ENCODE assay signal across 23 cellular contexts in genomic region chr10:44314802-44315460, GRCh38.
"Had no signal": no experiment of that assay in that cellular context is flagged by ENCODE, and none has a peak within 500 bp of the region (broad histone marks: within the 10 kb centered on the region; RNA-seq: fewer than 3 reads in every experiment).

No MANE protein-coding gene starts in this region.

- H3K27ac Mint-ChIP-seq: nephron; stimulated activated effector memory CD8-positive, alpha-beta T cell treated with anti-CD3 and anti-CD28 coated beads, Interleukin-12 subunit alpha, Interleukin-12 subunit beta, amount 100 ng/mL, for 72 hours; stimulated activated naive CD8-positive, alpha-beta T cell treated with anti-CD3 and anti-CD28 coated beads, Interleukin-15, Interleukin-2, amounts not matched to agents 100 ng/mL and 50 ng/mL, for 24 hours had no signal

- H3K4me3 Mint-ChIP-seq: immature natural killer cell; naive thymus-derived CD8-positive, alpha-beta T cell; nephron; stimulated activated effector memory CD8-positive, alpha-beta T cell treated with anti-CD3 and anti-CD28 coated beads, Interleukin-12 subunit alpha, Interleukin-12 subunit beta, amount 100 ng/mL, for 72 hours; stimulated activated naive CD8-positive, alpha-beta T cell treated with anti-CD3 and anti-CD28 coated beads, Interleukin-15, Interleukin-2, amounts not matched to agents 100 ng/mL and 50 ng/mL, for 24 hours had no signal

- H3K36me3 Mint-ChIP-seq: naive thymus-derived CD8-positive, alpha-beta T cell; stimulated activated effector memory CD8-positive, alpha-beta T cell treated with anti-CD3 and anti-CD28 coated beads, Interleukin-12 subunit alpha, Interleukin-12 subunit beta, amount 100 ng/mL, for 72 hours had no signal

- ATAC-seq: left colon; left lung; lower lobe of right lung; naive thymus-derived CD8-positive, alpha-beta T cell; pancreas; right cardiac atrium; sciatic nerve; stimulated activated effector memory CD8-positive, alpha-beta T cell treated with anti-CD3 and anti-CD28 coated beads, Interleukin-12 subunit alpha, Interleukin-12 subunit beta, amount 100 ng/mL, for 72 hours; upper lobe of right lung had no signal

- DNase-seq: hippocampal formation; immature natural killer cell; kidney; left colon; left lung; lower lobe of right lung; mammary epithelial cell; mesenchymal stem cell; naive thymus-derived CD8-positive, alpha-beta T cell; pancreas; retina; right cardiac atrium; stimulated activated CD4-positive, alpha-beta T cell treated with anti-CD3 and anti-CD28 coated beads, Interleukin-12 subunit alpha, Interleukin-12 subunit beta, amount 100 ng/mL, for 4 hours; stimulated activated CD4-positive, alpha-beta T cell treated with anti-CD3 and anti-CD28 coated beads, Interleukin-15, amount 100 ng/mL, for 24 hours; stimulated activated CD4-positive, alpha-beta T cell treated with anti-CD3 and anti-CD28 coated beads, Interleukin-4, amount 100 ng/mL, for 24 hours; stimulated activated naive CD4-positive, alpha-beta T cell; tibial artery; trophoblast cell; upper lobe of right lung had no signal

- H3K9me3 Mint-ChIP-seq: immature natural killer cell; naive thymus-derived CD8-positive, alpha-beta T cell; nephron; stimulated activated effector memory CD8-positive, alpha-beta T cell treated with anti-CD3 and anti-CD28 coated beads, Interleukin-12 subunit alpha, Interleukin-12 subunit beta, amount 100 ng/mL, for 72 hours; stimulated activated naive CD8-positive, alpha-beta T cell treated with anti-CD3 and anti-CD28 coated beads, Interleukin-15, Interleukin-2, amounts not matched to agents 100 ng/mL and 50 ng/mL, for 24 hours had no signal
